ENCODE assay signal across 25 cellular contexts in genomic region chr16:20734056-20734455, GRCh38. TPM values are rescaled to one million over a fixed set of nuclear protein-coding genes. Genes with fewer than 3 reads are reported as not detected.
DNase-seq lines count a peak whose midpoint lies in the region; ATAC-seq, FAIRE-seq and TF ChIP-seq lines count a peak whose summit lies in the region.
"Had no signal": no experiment of that assay in that cellular context is flagged by ENCODE, and none has a peak within 500 bp of the region (broad histone marks: within the 10 kb centered on the region; RNA-seq: fewer than 3 reads in every experiment).

No MANE protein-coding gene starts in this region.

- TF ChIP-seq POLR2A in HepG2 (IDR thresholded peaks at IDR 0.05; ENCODE audit: insufficient read depth in 1 of 2, low read depth in 2 of 2, low read length in 2 of 2) (no peak), transverse colon (IDR thresholded peaks at IDR 0.05) (no peak)

- H3K4me3 ChIP-seq in ascending aorta (no peak overlapping the region), HepG2 (replicated peaks in 1 of 3; ENCODE audit: insufficient read depth in 1 of 3, low read depth in 2 of 3, low read length in 3 of 3) (no peak overlapping the region), transverse colon (no peak overlapping the region)
- H3K4me3 ChIP-seq: A549, breast epithelium had no signal

- H3K36me3 ChIP-seq in ascending aorta = peaks cover 12 to 33% of the 10 kb centered on the region in 2 donors
- H3K36me3 ChIP-seq in HepG2 (replicated peaks in 1 of 2; ENCODE audit: control insufficient read depth in 1 of 2, insufficient read depth in 2 of 2, low read length in 2 of 2) = peaks cover 31 to 56% of the 10 kb centered on the region in 2 experiments
- peaks cover 0 to 54% (median 24%) of the 10 kb centered on the region in 4 donors for H3K36me3 ChIP-seq in transverse colon
- H3K36me3 ChIP-seq: breast epithelium had no signal

- H3K36me3 Mint-ChIP-seq in activated CD8-positive, alpha-beta T cell treated with anti-CD3 and anti-CD28 coated beads for 36 hours (ENCODE audit: low read depth) = peaks cover 27% of the 10 kb centered on the region
- peaks cover 34% of the 10 kb centered on the region for H3K36me3 Mint-ChIP-seq in activated CD8-positive, alpha-beta T cell treated with anti-CD3 and anti-CD28 coated beads, Interleukin-2, amount 10 ng/mL, durations not matched to agents 7 days and 5 days (ENCODE audit: low read depth)

- in situ Hi-C loops in HepG2 (cut with HindIII; ENCODE audit: extremely low pct_ligation_motif_present, low pct_unique_long_range_greater_than_20kb) = no loop called here
- in situ Hi-C loops in transverse colon (cut with MboI; ENCODE audit: low pct_ligation_motif_present in 1 of 4, low pct_unique_long_range_greater_than_20kb in 1 of 4, low sequenced_read_pairs in 3 of 4) = no loop called here

- no TSS peak for BruUV-seq in HepG2 (replicated peaks; lab: Mats Ljungman, UMichigan)

- 97% methylated on average over 3 of the region's 3 CpGs for WGBS in HepG2 (ENCODE audit: low lambda C conversion rate)
- 90 to 93% methylated on average over 3 of the region's 3 CpGs for WGBS in transverse colon (ENCODE audit: low coverage in 1 of 2), 2 donors

- no peak for DNase-seq in activated CD8-positive, alpha-beta T cell treated with anti-CD3 and anti-CD28 coated beads for 36 hours
- no peak for DNase-seq in activated CD8-positive, alpha-beta T cell treated with anti-CD3 and anti-CD28 coated beads, Interleukin-2, amount 10 ng/mL, durations not matched to agents 7 days and 5 days
- DNase-seq in ascending aorta (ENCODE audit: low spot score in 2 of 2) = no peak
- no peak for DNase-seq in HepG2 (ENCODE audit: low spot score)
- DNase-seq in superior temporal gyrus (ENCODE audit: extremely low spot score) = peak; percentile 40
- no peak for DNase-seq in NCI-H1105 (lab: John Stamatoyannopoulos, UW)
- no peak for DNase-seq in transverse colon
- DNase-seq in A172 (ENCODE audit: low spot score) = no peak
- DNase-seq: activated gamma-delta T cell; amniotic stem cell; CD4-positive, alpha-beta memory T cell; Karpas-422; midbrain; naive B cell; NCI-H1436; NCI-H2081; NCI-H2227 treated with DMSO at 0.1 percent for 48 hours; NCI-H526; stimulated activated naive B cell treated with anti-CD40 and anti-IgM and Interleukin-4, amounts not matched to agents 10 μg/mL and 1 μg/mL and 100 μg/mL, for 72 hours; substantia nigra had no signal

- H3K27me3 Mint-ChIP-seq in activated CD8-positive, alpha-beta T cell treated with anti-CD3 and anti-CD28 coated beads for 36 hours = no peaks in the 10 kb centered on the region
- no peaks in the 10 kb centered on the region for H3K27me3 Mint-ChIP-seq in activated CD8-positive, alpha-beta T cell treated with anti-CD3 and anti-CD28 coated beads, Interleukin-2, amount 10 ng/mL, durations not matched to agents 7 days and 5 days (ENCODE audit: low read depth)
- H3K27me3 Mint-ChIP-seq: CD4-positive, alpha-beta memory T cell; naive B cell; stimulated activated naive B cell treated with anti-CD40 and anti-IgM and Interleukin-4, amounts not matched to agents 10 μg/mL and 1 μg/mL and 100 μg/mL, for 72 hours had no signal

- H3K27ac ChIP-seq in ascending aorta = peak overlapping the region; percentile 33 to 49
- H3K27ac ChIP-seq in HepG2 (ENCODE audit: extremely low read length, insufficient read depth, low read length) = no peak overlapping the region
- peak overlapping the region in 1 of 4 donors; percentile 56 for H3K27ac ChIP-seq in transverse colon
- H3K27ac ChIP-seq: A549 had no signal

- H4K20me1 ChIP-seq in HepG2 (ENCODE audit: insufficient read depth, low read length) = peaks cover 4% of the 10 kb centered on the region; the same call in 1 of the 2 replicates

- peaks cover 26% of the 10 kb centered on the region for H3K4me1 Mint-ChIP-seq in activated CD8-positive, alpha-beta T cell treated with anti-CD3 and anti-CD28 coated beads for 36 hours (ENCODE audit: low read depth)
- H3K4me1 Mint-ChIP-seq in activated CD8-positive, alpha-beta T cell treated with anti-CD3 and anti-CD28 coated beads, Interleukin-2, amount 10 ng/mL, durations not matched to agents 7 days and 5 days (ENCODE audit: low read depth) = peaks cover 9% of the 10 kb centered on the region

- no peak for ATAC-seq in activated CD8-positive, alpha-beta T cell treated with anti-CD3 and anti-CD28 coated beads for 36 hours
- no peak for ATAC-seq in activated CD8-positive, alpha-beta T cell treated with anti-CD3 and anti-CD28 coated beads, Interleukin-2, amount 10 ng/mL, durations not matched to agents 7 days and 5 days
- ATAC-seq in HepG2 = no peak
- ATAC-seq: A549; HCT116; stimulated activated naive B cell treated with anti-CD40 and anti-IgM and Interleukin-4, amounts not matched to agents 10 μg/mL and 1 μg/mL and 100 μg/mL, for 72 hours had no signal

- TF ChIP-seq RAD21 in HepG2 (CRISPR knock-in tag; IDR thresholded peaks at IDR 0.05) = no peak

- peaks cover 0 to 13% of the 10 kb centered on the region in 2 donors for H3K4me1 ChIP-seq in ascending aorta
- no peaks in the 10 kb centered on the region for H3K4me1 ChIP-seq in HepG2 (ENCODE audit: insufficient read depth, low read length)
- peaks cover 0 to 5% (median 0%) of the 10 kb centered on the region in 4 donors for H3K4me1 ChIP-seq in transverse colon
- H3K4me1 ChIP-seq: A549, breast epithelium had no signal

- no peak for TF ChIP-seq CTCF in activated CD8-positive, alpha-beta T cell treated with anti-CD3 and anti-CD28 coated beads for 36 hours (IDR thresholded peaks at IDR 0.05)
- TF ChIP-seq CTCF in ascending aorta (IDR thresholded peaks at IDR 0.05) = no peak
- TF ChIP-seq CTCF in HepG2 (CRISPR knock-in tag; IDR thresholded peaks at IDR 0.05) = no peak
- TF ChIP-seq CTCF in transverse colon (IDR thresholded peaks at IDR 0.05) = no peak

- H3K9me3 ChIP-seq in ascending aorta (no peaks in the 10 kb centered on the region), HepG2 (ENCODE audit: low read length) (no peaks in the 10 kb centered on the region), transverse colon (no peaks in the 10 kb centered on the region)
- H3K9me3 ChIP-seq: A549, breast epithelium had no signal

- no peaks in the 10 kb centered on the region for H3K9me3 Mint-ChIP-seq in activated CD8-positive, alpha-beta T cell treated with anti-CD3 and anti-CD28 coated beads for 36 hours
- H3K9me3 Mint-ChIP-seq in activated CD8-positive, alpha-beta T cell treated with anti-CD3 and anti-CD28 coated beads, Interleukin-2, amount 10 ng/mL, durations not matched to agents 7 days and 5 days (ENCODE audit: insufficient read depth) = no peaks in the 10 kb centered on the region
- H3K9me3 Mint-ChIP-seq: CD4-positive, alpha-beta memory T cell; naive B cell; stimulated activated naive B cell treated with anti-CD40 and anti-IgM and Interleukin-4, amounts not matched to agents 10 μg/mL and 1 μg/mL and 100 μg/mL, for 72 hours had no signal

- CTCF ChIA-PET in activated CD8-positive, alpha-beta T cell treated with anti-CD3 and anti-CD28 coated beads for 36 hours (lab: Charles Lee) = interaction anchor here (0.7 to 1.5 kb wide), 3 partner anchors 7 to 25 kb away, joined by 3 to 4 read pairs (median 3); no protein-coding TSS in a partner anchor
- CTCF ChIA-PET in activated CD8-positive, alpha-beta T cell treated with anti-CD3 and anti-CD28 coated beads, Interleukin-2, amount 10 ng/mL, durations not matched to agents 7 days and 5 days (lab: Charles Lee) = no interaction called here
- CTCF ChIA-PET in HepG2 (lab: Yijun Ruan, JAX; ENCODE audit: low intra/inter-chr PET ratio, low total read pairs) = no interaction called here

- POLR2A ChIA-PET in activated CD8-positive, alpha-beta T cell treated with anti-CD3 and anti-CD28 coated beads for 36 hours (lab: Charles Lee) = interaction anchor here (0.6 kb wide), 1 partner anchor 149 kb away, joined by 4 read pairs; no protein-coding TSS in a partner anchor
- POLR2A ChIA-PET in activated CD8-positive, alpha-beta T cell treated with anti-CD3 and anti-CD28 coated beads, Interleukin-2, amount 10 ng/mL, durations not matched to agents 7 days and 5 days (lab: Charles Lee) = no interaction called here
- POLR2A ChIA-PET in HepG2 (lab: Yijun Ruan, JAX) = interaction anchor here (5.0 kb wide), 1 partner anchor 7 kb away, joined by 23 read pairs; the partner anchor contains the start of gene THUMPD1

- H3K27me3 ChIP-seq in ascending aorta = no peaks in the 10 kb centered on the region
- no peaks in the 10 kb centered on the region for H3K27me3 ChIP-seq in HepG2 (ENCODE audit: control insufficient read depth in 1 of 2, insufficient read depth in 2 of 2, low read length in 2 of 2)
- no peaks in the 10 kb centered on the region for H3K27me3 ChIP-seq in transverse colon
- H3K27me3 ChIP-seq: breast epithelium had no signal

- intact Hi-C loops in activated CD8-positive, alpha-beta T cell treated with anti-CD3 and anti-CD28 coated beads for 36 hours (cut with micrococcal nuclease) = no loop called here
- intact Hi-C loops in ascending aorta (cut with DNase I) = no loop called here
- intact Hi-C loops in HepG2 (cut with micrococcal nuclease; ENCODE audit: unreplicated experiment) = no loop called here
- intact Hi-C loops in transverse colon (cut with DNase I; ENCODE audit: low total_unique reads) = no loop called here

- peak overlapping the region; percentile 65 for H3K27ac Mint-ChIP-seq in activated CD8-positive, alpha-beta T cell treated with anti-CD3 and anti-CD28 coated beads for 36 hours
- H3K27ac Mint-ChIP-seq in activated CD8-positive, alpha-beta T cell treated with anti-CD3 and anti-CD28 coated beads, Interleukin-2, amount 10 ng/mL, durations not matched to agents 7 days and 5 days = no peak overlapping the region
- H3K27ac Mint-ChIP-seq: stimulated activated naive B cell treated with anti-CD40 and anti-IgM and Interleukin-4, amounts not matched to agents 10 μg/mL and 1 μg/mL and 100 μg/mL, for 72 hours had no signal

- no peak overlapping the region for H2AFZ ChIP-seq in HepG2 (ENCODE audit: low read length)

- H3K4me3 Mint-ChIP-seq in activated CD8-positive, alpha-beta T cell treated with anti-CD3 and anti-CD28 coated beads for 36 hours = no peak overlapping the region
- H3K4me3 Mint-ChIP-seq in activated CD8-positive, alpha-beta T cell treated with anti-CD3 and anti-CD28 coated beads, Interleukin-2, amount 10 ng/mL, durations not matched to agents 7 days and 5 days = no peak overlapping the region
- H3K4me3 Mint-ChIP-seq: CD4-positive, alpha-beta memory T cell; naive B cell; stimulated activated naive B cell treated with anti-CD40 and anti-IgM and Interleukin-4, amounts not matched to agents 10 μg/mL and 1 μg/mL and 100 μg/mL, for 72 hours had no signal

- no peak overlapping the region for H3K4me2 ChIP-seq in HepG2 (ENCODE audit: low read depth, low read length)
- H3K4me2 ChIP-seq: A549 had no signal

- TF ChIP-seq EP300 in HepG2 (IDR thresholded peaks at IDR 0.05; ENCODE audit: low read depth in 2 of 2, low read length in 2 of 2) (no peak), HepG2 (CRISPR knock-in tag; IDR thresholded peaks at IDR 0.05; ENCODE audit: borderline replicate concordance) (no peak), transverse colon (IDR thresholded peaks at IDR 0.05; ENCODE audit: low read depth) (no peak)

- H3K9ac ChIP-seq in HepG2 (ENCODE audit: insufficient read depth, low read depth, low read length) = no peak overlapping the region

- H3K79me2 ChIP-seq in HepG2 (ENCODE audit: insufficient read depth, low read length) = peaks cover 8% of the 10 kb centered on the region

- no peak for FAIRE-seq in HepG2 (lab: Jason Lieb, UNC)
- FAIRE-seq: A549 had no signal

RNA-seq across cellular contexts. Expression of gene THUMPD1, which starts 7.6 kb away (rescaled TPM):
- total RNA-seq in activated CD8-positive, alpha-beta T cell treated with anti-CD3 and anti-CD28 coated beads for 36 hours = 10 to 100 TPM; 44.9 to 45.0 TPM
- total RNA-seq in activated CD8-positive, alpha-beta T cell treated with anti-CD3 and anti-CD28 coated beads, Interleukin-2, amount 10 ng/mL, durations not matched to agents 7 days and 5 days = 10 to 100 TPM; 39.2 to 43.8 TPM
- total RNA-seq in ascending aorta (12.7 TPM), HepG2 (2016; rRNA removed; fragmentation: Illumina TruSeq; extraction: Trizol) (69.1 and 102 TPM in 2 replicates), transverse colon (10 to 100 TPM; 23.1 to 64.8 (median 43.4) TPM)
- 4.6 and 6.7 TPM in 2 replicates for total RNA-seq in HepG2 (2016; cell fraction: cytosol; rRNA removed; fragmentation: Illumina TruSeq; extraction: Trizol; ENCODE audit: low read depth)
- 71.0 and 103 TPM in 2 replicates for total RNA-seq in HepG2 (2016; cell fraction: insoluble cytoplasmic fraction; rRNA removed; fragmentation: Illumina TruSeq; extraction: Trizol)
- 19.1 and 23.2 TPM in 2 replicates for total RNA-seq in HepG2 (2016; cell fraction: membrane; rRNA removed; fragmentation: Illumina TruSeq; extraction: Trizol)
- total RNA-seq in HepG2 (2016; cell fraction: nucleus; rRNA removed; fragmentation: Illumina TruSeq; extraction: Trizol) = 67.8 and 71.7 TPM in 2 replicates
- 20.8 and 22.7 TPM in 2 replicates for polyA plus RNA-seq in HepG2 (2011; rRNA removed)
- polyA plus RNA-seq in HepG2 (2011; cell fraction: cytosol; rRNA removed) = 23.4 and 44.4 TPM in 2 replicates
- polyA plus RNA-seq in HepG2 (2011; cell fraction: nucleus; rRNA removed) = 80.0 and 102 TPM in 2 replicates
- 29.3 and 38.3 TPM in 2 replicates for polyA plus RNA-seq in HepG2 (2012)
- 1.6 and 2.0 TPM in 2 replicates for polyA plus RNA-seq in HepG2 (2016; cell fraction: cytosol; fragmentation: Illumina TruSeq; extraction: Trizol; ENCODE audit: low read depth)
- 67.9 and 69.4 TPM in 2 replicates for polyA plus RNA-seq in HepG2 (2016; cell fraction: insoluble cytoplasmic fraction; fragmentation: Illumina TruSeq; extraction: Trizol; ENCODE audit: low read depth)
- 6.6 and 7.6 TPM in 2 replicates for polyA plus RNA-seq in HepG2 (2016; cell fraction: membrane; fragmentation: Illumina TruSeq; extraction: Trizol; ENCODE audit: low read depth)
- 48.7 and 49.4 TPM in 2 replicates for polyA plus RNA-seq in HepG2 (2016; cell fraction: nucleus; fragmentation: Illumina TruSeq; extraction: Trizol; ENCODE audit: insufficient read depth, low read depth)
- 22.2 and 83.8 TPM in 2 replicates for polyA minus RNA-seq in HepG2 (2011; rRNA and poly(A)+ RNA removed; ENCODE audit: low replicate concordance)
- 34.7 and 43.5 TPM in 2 replicates for polyA minus RNA-seq in HepG2 (2011; cell fraction: cytosol; rRNA and poly(A)+ RNA removed)
- polyA minus RNA-seq in HepG2 (2011; cell fraction: nucleus; rRNA and poly(A)+ RNA removed) = 128 and 146 TPM in 2 replicates
- total RNA-seq in A172 (2014; rRNA removed; shearing (Covaris generic)) = 51.0 and 67.4 TPM in 2 replicates

RNA-seq across cellular contexts. Expression of gene ACSM3, which starts 29.8 kb away (rescaled TPM):
- 10 to 100 TPM; 16.1 to 16.6 TPM for total RNA-seq in activated CD8-positive, alpha-beta T cell treated with anti-CD3 and anti-CD28 coated beads for 36 hours
- total RNA-seq in activated CD8-positive, alpha-beta T cell treated with anti-CD3 and anti-CD28 coated beads, Interleukin-2, amount 10 ng/mL, durations not matched to agents 7 days and 5 days = 1 to 10 TPM; 5.1 TPM
- total RNA-seq in ascending aorta (not detected), HepG2 (2016; rRNA removed; fragmentation: Illumina TruSeq; extraction: Trizol) (108 and 125 TPM in 2 replicates), transverse colon (100 to 1,000 TPM in 1 of 4 donors, 10 to 100 TPM in 3; 21.7 to 108 (median 29.5) TPM)
- total RNA-seq in HepG2 (2016; cell fraction: cytosol; rRNA removed; fragmentation: Illumina TruSeq; extraction: Trizol; ENCODE audit: low read depth) = 16.9 and 17.5 TPM in 2 replicates
- 103 and 128 TPM in 2 replicates for total RNA-seq in HepG2 (2016; cell fraction: insoluble cytoplasmic fraction; rRNA removed; fragmentation: Illumina TruSeq; extraction: Trizol)
- total RNA-seq in HepG2 (2016; cell fraction: membrane; rRNA removed; fragmentation: Illumina TruSeq; extraction: Trizol) = 55.2 and 56.2 TPM in 2 replicates
- total RNA-seq in HepG2 (2016; cell fraction: nucleus; rRNA removed; fragmentation: Illumina TruSeq; extraction: Trizol) = 194 and 207 TPM in 2 replicates
- 74.0 and 84.3 TPM in 2 replicates for polyA plus RNA-seq in HepG2 (2011; rRNA removed)
- polyA plus RNA-seq in HepG2 (2011; cell fraction: cytosol; rRNA removed) = 50.4 and 63.7 TPM in 2 replicates
- 123 and 153 TPM in 2 replicates for polyA plus RNA-seq in HepG2 (2011; cell fraction: nucleus; rRNA removed)
- 99.7 and 110 TPM in 2 replicates for polyA plus RNA-seq in HepG2 (2012)
- polyA plus RNA-seq in HepG2 (2016; cell fraction: cytosol; fragmentation: Illumina TruSeq; extraction: Trizol; ENCODE audit: low read depth) = 14.1 and 15.2 TPM in 2 replicates
- polyA plus RNA-seq in HepG2 (2016; cell fraction: insoluble cytoplasmic fraction; fragmentation: Illumina TruSeq; extraction: Trizol; ENCODE audit: low read depth) = 156 and 162 TPM in 2 replicates
- 43.7 and 47.6 TPM in 2 replicates for polyA plus RNA-seq in HepG2 (2016; cell fraction: membrane; fragmentation: Illumina TruSeq; extraction: Trizol; ENCODE audit: low read depth)
- polyA plus RNA-seq in HepG2 (2016; cell fraction: nucleus; fragmentation: Illumina TruSeq; extraction: Trizol; ENCODE audit: insufficient read depth, low read depth) = 215 and 247 TPM in 2 replicates
- 0.82 and 141 TPM in 2 replicates for polyA minus RNA-seq in HepG2 (2011; rRNA and poly(A)+ RNA removed; ENCODE audit: low replicate concordance)
- polyA minus RNA-seq in HepG2 (2011; cell fraction: cytosol; rRNA and poly(A)+ RNA removed) = 18.3 and 32.4 TPM in 2 replicates
- polyA minus RNA-seq in HepG2 (2011; cell fraction: nucleus; rRNA and poly(A)+ RNA removed) = 204 and 288 TPM in 2 replicates
- total RNA-seq in A172 (2014; rRNA removed; shearing (Covaris generic)) = 0.96 and 1.00 TPM in 2 replicates

RNA-seq across cellular contexts. Expression of gene ACSM1, which starts 36.6 kb away (rescaled TPM):
- total RNA-seq in activated CD8-positive, alpha-beta T cell treated with anti-CD3 and anti-CD28 coated beads for 36 hours = not detected
- total RNA-seq in activated CD8-positive, alpha-beta T cell treated with anti-CD3 and anti-CD28 coated beads, Interleukin-2, amount 10 ng/mL, durations not matched to agents 7 days and 5 days = under 1 TPM; 0.26 to 0.31 TPM
- total RNA-seq in ascending aorta = not detected
- total RNA-seq in HepG2 (2016; rRNA removed; fragmentation: Illumina TruSeq; extraction: Trizol) = 0.71 and 1.1 TPM in 2 replicates
- total RNA-seq in HepG2 (2016; cell fraction: cytosol; rRNA removed; fragmentation: Illumina TruSeq; extraction: Trizol; ENCODE audit: low read depth) = 0.26 and 0.91 TPM in 2 replicates
- 0.80 and 0.82 TPM in 2 replicates for total RNA-seq in HepG2 (2016; cell fraction: insoluble cytoplasmic fraction; rRNA removed; fragmentation: Illumina TruSeq; extraction: Trizol)
- total RNA-seq in HepG2 (2016; cell fraction: membrane; rRNA removed; fragmentation: Illumina TruSeq; extraction: Trizol) = 0.69 and 0.80 TPM in 2 replicates
- 1.1 and 1.6 TPM in 2 replicates for total RNA-seq in HepG2 (2016; cell fraction: nucleus; rRNA removed; fragmentation: Illumina TruSeq; extraction: Trizol)
- polyA plus RNA-seq in HepG2 (2011; rRNA removed) = 0.73 and 0.77 TPM in 2 replicates
- 0.44 and 0.97 TPM in 2 replicates for polyA plus RNA-seq in HepG2 (2011; cell fraction: cytosol; rRNA removed)
- 0.40 and 1.1 TPM in 2 replicates for polyA plus RNA-seq in HepG2 (2011; cell fraction: nucleus; rRNA removed)
- 0.68 and 0.71 TPM in 2 replicates for polyA plus RNA-seq in HepG2 (2012)
- polyA plus RNA-seq in HepG2 (2016; cell fraction: cytosol; fragmentation: Illumina TruSeq; extraction: Trizol; ENCODE audit: low read depth) = 0.17 and 0.42 TPM in 2 replicates
- polyA plus RNA-seq in HepG2 (2016; cell fraction: insoluble cytoplasmic fraction; fragmentation: Illumina TruSeq; extraction: Trizol; ENCODE audit: low read depth) = 0.75 and 0.91 TPM in 2 replicates
- 0.35 and 0.45 TPM in 2 replicates for polyA plus RNA-seq in HepG2 (2016; cell fraction: membrane; fragmentation: Illumina TruSeq; extraction: Trizol; ENCODE audit: low read depth)
- 0.93 and 1.4 TPM in 2 replicates for polyA plus RNA-seq in HepG2 (2016; cell fraction: nucleus; fragmentation: Illumina TruSeq; extraction: Trizol; ENCODE audit: insufficient read depth, low read depth)
- 0.84 TPM in 1 of 2 replicates, not detected in the other for polyA minus RNA-seq in HepG2 (2011; rRNA and poly(A)+ RNA removed; ENCODE audit: low replicate concordance)
- 0.30 TPM in 1 of 2 replicates, not detected in the other for polyA minus RNA-seq in HepG2 (2011; cell fraction: cytosol; rRNA and poly(A)+ RNA removed)
- 0.77 and 0.87 TPM in 2 replicates for polyA minus RNA-seq in HepG2 (2011; cell fraction: nucleus; rRNA and poly(A)+ RNA removed)
- total RNA-seq in transverse colon = 1 to 10 TPM in 1 of 4 donors, under 1 TPM in 2, not detected in 1; 0.80 to 3.7 (median 0.95) TPM
- total RNA-seq in A172 (2014; rRNA removed; shearing (Covaris generic)) = not detected in 2 replicates
- total RNA-seq: chondrocyte; T-helper 1 cell treated with Interleukin-12 subunit alpha and Interleukin-12 subunit beta and Interleukin-4 antibody, amounts not matched to agents 30 ng/mL and 1 ng/mL, for 36 hours had no signal
- polyA plus RNA-seq: A549 had no signal
